Comparison of ENCODE assay signal across 19 cellular contexts in genomic region chr4:164614999-164615398, GRCh38.
"Had no signal": no experiment of that assay in that cellular context is flagged by ENCODE, and none has a peak within 500 bp of the region (broad histone marks: within the 10 kb centered on the region; RNA-seq: fewer than 3 reads in every experiment).

No MANE protein-coding gene starts in this region.

- H3K4me3 Mint-ChIP-seq: activated CD8-positive, alpha-beta T cell treated with anti-CD3 and anti-CD28 coated beads for 36 hours; activated naive CD8-positive, alpha-beta T cell treated with anti-CD3 and anti-CD28 coated beads for 36 hours; activated T-cell treated with anti-CD3 and anti-CD28 coated beads, Interleukin-2, amount 50 U/mL, for 4 hours; dendritic cell treated with granulocyte-macrophage colony-stimulating factor and Interleukin-4, amounts not matched to agents 40 ng/mL and 50 ng/mL, for 4 days; effector memory CD8-positive, alpha-beta T cell; memory B cell; natural killer cell treated with Interleukin-12 subunit alpha and Interleukin-12 subunit beta and Interleukin-15 and Interleukin-18, amount 100 ng/mL, for 72 hours had no signal

- H3K4me1 Mint-ChIP-seq: activated naive CD8-positive, alpha-beta T cell treated with anti-CD3 and anti-CD28 coated beads for 36 hours; memory B cell had no signal

- H2AFZ ChIP-seq: hepatocyte had no signal

- H3K27me3 Mint-ChIP-seq: activated CD8-positive, alpha-beta T cell treated with anti-CD3 and anti-CD28 coated beads for 36 hours; activated naive CD8-positive, alpha-beta T cell treated with anti-CD3 and anti-CD28 coated beads for 36 hours; dendritic cell treated with granulocyte-macrophage colony-stimulating factor and Interleukin-4, amounts not matched to agents 40 ng/mL and 50 ng/mL, for 4 days; effector memory CD8-positive, alpha-beta T cell; memory B cell; natural killer cell treated with Interleukin-12 subunit alpha and Interleukin-12 subunit beta and Interleukin-15 and Interleukin-18, amount 100 ng/mL, for 72 hours had no signal

- DNase-seq: activated CD8-positive, alpha-beta T cell treated with anti-CD3 and anti-CD28 coated beads for 36 hours; activated gamma-delta T cell; activated naive CD8-positive, alpha-beta T cell treated with anti-CD3 and anti-CD28 coated beads for 36 hours; activated T-cell treated with anti-CD3 and anti-CD28 coated beads, Interleukin-2, amount 50 U/mL, for 4 hours; effector memory CD8-positive, alpha-beta T cell; left ventricle myocardium superior; nucleus accumbens; small intestine; stimulated activated CD4-positive, alpha-beta T cell treated with anti-CD3 and anti-CD28 coated beads, Interleukin-4, amount 100 ng/mL, for 4 hours; stimulated activated CD8-positive, alpha-beta memory T cell treated with anti-CD3 and anti-CD28 coated beads, Interleukin-4, amount 100 ng/mL, for 48 hours; stimulated activated naive CD8-positive, alpha-beta T cell treated with anti-CD3 and anti-CD28 coated beads, Interleukin-15, Interleukin-2, amounts not matched to agents 100 U/mL and 50 U/mL, for 24 hours; T-helper 9 cell; trophoblast cell had no signal

- H3K27ac Mint-ChIP-seq: activated CD8-positive, alpha-beta T cell treated with anti-CD3 and anti-CD28 coated beads for 36 hours; activated naive CD8-positive, alpha-beta T cell treated with anti-CD3 and anti-CD28 coated beads for 36 hours; dendritic cell treated with granulocyte-macrophage colony-stimulating factor and Interleukin-4, amounts not matched to agents 40 ng/mL and 50 ng/mL, for 4 days; effector memory CD8-positive, alpha-beta T cell; memory B cell; natural killer cell treated with Interleukin-12 subunit alpha and Interleukin-12 subunit beta and Interleukin-15 and Interleukin-18, amount 100 ng/mL, for 72 hours had no signal

- H3K9me3 Mint-ChIP-seq: activated CD8-positive, alpha-beta T cell treated with anti-CD3 and anti-CD28 coated beads for 36 hours; activated naive CD8-positive, alpha-beta T cell treated with anti-CD3 and anti-CD28 coated beads for 36 hours had no signal

- H3K27me3 ChIP-seq: hepatocyte had no signal

- ATAC-seq: activated CD8-positive, alpha-beta T cell treated with anti-CD3 and anti-CD28 coated beads for 36 hours; activated T-cell treated with anti-CD3 and anti-CD28 coated beads, Interleukin-2, amount 50 U/mL, for 4 hours; effector memory CD8-positive, alpha-beta T cell; left ventricle myocardium superior; natural killer cell treated with Interleukin-12 subunit alpha and Interleukin-12 subunit beta and Interleukin-15 and Interleukin-18, amount 100 ng/mL, for 72 hours; stimulated activated naive CD8-positive, alpha-beta T cell treated with anti-CD3 and anti-CD28 coated beads, Interleukin-15, Interleukin-2, amounts not matched to agents 100 U/mL and 50 U/mL, for 24 hours had no signal

- H3K27ac ChIP-seq: epithelial cell of prostate, hepatocyte, VCaP had no signal

- H3K79me2 ChIP-seq: hepatocyte had no signal

- H3K4me3 ChIP-seq: hepatocyte had no signal

- H3K36me3 Mint-ChIP-seq: activated naive CD8-positive, alpha-beta T cell treated with anti-CD3 and anti-CD28 coated beads for 36 hours; memory B cell; natural killer cell treated with Interleukin-12 subunit alpha and Interleukin-12 subunit beta and Interleukin-15 and Interleukin-18, amount 100 ng/mL, for 72 hours had no signal
